In the genomic region with DNA sequence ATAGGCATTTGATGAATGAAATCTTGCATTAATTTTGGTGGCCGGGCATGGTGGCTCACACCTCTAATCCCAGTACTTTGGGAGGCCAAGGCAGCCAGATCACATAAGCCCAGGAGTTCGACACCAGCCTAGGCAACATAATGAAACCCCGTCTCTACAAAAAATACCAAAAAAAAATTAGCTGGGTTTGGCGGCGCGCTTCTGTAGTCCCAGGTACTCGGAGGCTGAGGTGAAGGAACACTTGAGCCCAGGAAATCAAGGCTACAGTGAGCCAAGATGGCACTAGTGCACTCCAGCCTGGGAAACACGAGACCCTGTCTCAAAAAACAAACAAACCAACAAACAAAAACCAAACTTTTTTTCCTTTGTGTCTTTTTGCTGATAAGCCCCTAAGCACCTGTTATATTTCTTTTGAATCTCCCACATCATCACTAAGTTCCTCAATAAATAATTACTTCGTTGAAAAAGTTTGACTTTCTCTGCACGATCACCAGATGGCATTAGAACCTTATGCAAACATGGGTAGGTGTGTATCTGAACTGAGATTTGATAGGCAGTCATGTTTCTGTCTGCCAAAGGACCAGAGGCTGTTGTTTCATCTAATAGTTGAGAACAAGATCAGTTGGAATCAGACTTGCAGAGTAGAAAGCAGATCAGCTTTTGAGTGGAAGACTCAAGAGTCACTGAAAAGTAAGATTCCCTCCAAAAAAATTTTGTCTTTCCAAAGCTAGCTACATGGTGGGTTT, we compare ENCODE assay signal across 10 cellular contexts. TPM values are rescaled to one million over a fixed set of nuclear protein-coding genes. Genes with fewer than 3 reads are reported as not detected.
DNase-seq lines count a peak whose midpoint lies in the region; ATAC-seq and TF ChIP-seq lines count a peak whose summit lies in the region.
"Had no signal": no experiment of that assay in that cellular context is flagged by ENCODE, and none has a peak within 500 bp of the region (broad histone marks: within the 10 kb centered on the region; RNA-seq: fewer than 3 reads in every experiment).

No MANE protein-coding gene starts in this region.

- H3K27ac ChIP-seq in left ventricle myocardium inferior (replicated peaks) = no peak overlapping the region
- H3K27ac ChIP-seq in right cardiac atrium (ENCODE audit: low read length) = no peak overlapping the region
- H3K27ac ChIP-seq in RWPE2 (ENCODE audit: poor library complexity, severe bottlenecking) = no peak overlapping the region
- no peak overlapping the region for H3K27ac ChIP-seq in dorsolateral prefrontal cortex

- 68% methylated on average over 10 of the region's 10 CpGs for WGBS in right cardiac atrium

- H3K27me3 ChIP-seq in left ventricle myocardium inferior (ENCODE audit: low read depth) (no peaks in the 10 kb centered on the region), right cardiac atrium (ENCODE audit: control insufficient read depth, insufficient read depth) (no peaks in the 10 kb centered on the region), RWPE2 (ENCODE audit: insufficient read depth, poor library complexity, severe bottlenecking) (no peaks in the 10 kb centered on the region), dorsolateral prefrontal cortex (no peaks in the 10 kb centered on the region)

- DNase-seq in left ventricle myocardium inferior (no peak), right cardiac atrium (no peak), RWPE2 (ENCODE audit: low spot score) (no peak), erythroblast (lab: John Stamatoyannopoulos, UW) (peak; percentile 15 to 25), dorsolateral prefrontal cortex (no peak), activated gamma-delta T cell treated with Interleukin-2 at 50 U/mL for 16 hours (no peak), middle frontal gyrus (ENCODE audit: extremely low spot score, low spot score) (no peak), iPS-NIHi7 (ENCODE audit: extremely low spot score) (no peak)
- DNase-seq: activated CD4-positive, alpha-beta T cell treated with anti-CD3 and anti-CD28 coated beads for 48 hours; hypothalamus had no signal

- no peak overlapping the region for H3K4me3 ChIP-seq in left ventricle myocardium inferior
- H3K4me3 ChIP-seq in right cardiac atrium (ENCODE audit: low read length) = no peak overlapping the region
- no peak overlapping the region for H3K4me3 ChIP-seq in RWPE2 (ENCODE audit: severe bottlenecking)
- no peak overlapping the region for H3K4me3 ChIP-seq in dorsolateral prefrontal cortex

- H3K4me1 ChIP-seq in left ventricle myocardium inferior = peaks cover 2% of the 10 kb centered on the region
- H3K4me1 ChIP-seq in right cardiac atrium (ENCODE audit: control insufficient read depth, insufficient read depth, low read length) = no peaks in the 10 kb centered on the region
- no peaks in the 10 kb centered on the region for H3K4me1 ChIP-seq in RWPE2 (ENCODE audit: insufficient read depth, poor library complexity, severe bottlenecking)

- intact Hi-C loops in left ventricle myocardium inferior (cut with micrococcal nuclease) = no loop called here
- intact Hi-C loops in right cardiac atrium (cut with DNase I) = no loop called here
- intact Hi-C loops in dorsolateral prefrontal cortex (cut with DNase I) = no loop called here

- peaks cover 27% of the 10 kb centered on the region for H3K36me3 ChIP-seq in left ventricle myocardium inferior
- H3K36me3 ChIP-seq in RWPE2 (ENCODE audit: low read depth) = peaks cover 46% of the 10 kb centered on the region

- H3K9me3 ChIP-seq in left ventricle myocardium inferior (replicated peaks) (peaks cover 3% of the 10 kb centered on the region), right cardiac atrium (ENCODE audit: control insufficient read depth, low read length) (no peaks in the 10 kb centered on the region), RWPE2 (ENCODE audit: severe bottlenecking) (no peaks in the 10 kb centered on the region)

- ATAC-seq in right cardiac atrium = no peak
- peak; percentile 36; the same call in 2 of the 3 replicates for ATAC-seq in RWPE2 (ENCODE audit: low read depth)

- TF ChIP-seq CTCF in left ventricle myocardium inferior (IDR thresholded peaks at IDR 0.05; ENCODE audit: borderline replicate concordance) (peak; percentile 21), RWPE2 (IDR thresholded peaks at IDR 0.05; ENCODE audit: poor library complexity, severe bottlenecking) (peak; percentile 40), dorsolateral prefrontal cortex (IDR thresholded peaks at IDR 0.05 in 54 of 56, conservative IDR thresholded peaks at IDR 0.05 in 2 of 56; ENCODE audit: low read depth in 1 of 56, partially characterized antibody in 56 of 56) (peak in 3 of 56 donors; percentile 11 to 21 (median 15))

- no peak for TF ChIP-seq POLR2A in erythroblast (IDR thresholded peaks at IDR 0.05; ENCODE audit: low read length)

RNA-seq across cellular contexts. Expression of a gene that starts 5.5 kb away (rescaled TPM):
- 121 TPM for total RNA-seq in left ventricle myocardium inferior
- 100 to 1,000 TPM; 144 to 162 (median 147) TPM for total RNA-seq in right cardiac atrium
- 151 TPM for polyA plus RNA-seq in right cardiac atrium
- 100 to 1,000 TPM; 154 to 477 (median 345) TPM for total RNA-seq in dorsolateral prefrontal cortex

RNA-seq across cellular contexts. Expression of a gene that starts 53.6 kb away (rescaled TPM):
- 148 TPM for total RNA-seq in left ventricle myocardium inferior
- total RNA-seq in right cardiac atrium = 100 to 1,000 TPM; 125 to 158 (median 142) TPM
- polyA plus RNA-seq in right cardiac atrium = 183 TPM
- total RNA-seq in dorsolateral prefrontal cortex = 100 to 1,000 TPM in 117 of 120 experiments, 10 to 100 TPM in 3; 80.8 to 201 (median 156) TPM

Comparison
In these comparisons a context has a peak if more than half of its experiments do, and no peak if none do; other contexts are left out.
1. DNase-seq: peak in erythroblast (2 of 2); none in left ventricle myocardium inferior (single experiment), right cardiac atrium (0 of 3), RWPE2 (single experiment), dorsolateral prefrontal cortex (0 of 10), activated gamma-delta T cell treated with Interleukin-2 at 50 U/mL for 16 hours (single experiment), middle frontal gyrus (single experiment) and iPS-NIHi7 (single experiment).